Comparison of ENCODE assay signal across 14 cellular contexts in genomic region chr3:127630811-127631714, GRCh38. TPM values are rescaled to one million over a fixed set of nuclear protein-coding genes. Genes with fewer than 3 reads are reported as not detected.
DNase-seq lines count a peak whose midpoint lies in the region; ATAC-seq lines count a peak whose summit lies in the region.
"Had no signal": no experiment of that assay in that cellular context is flagged by ENCODE, and none has a peak within 500 bp of the region (broad histone marks: within the 10 kb centered on the region; RNA-seq: fewer than 3 reads in every experiment).

No MANE protein-coding gene starts in this region.

- intact Hi-C loops in naive thymus-derived CD4-positive, alpha-beta T cell (cut with micrococcal nuclease) = loop anchor here in 1 of 2 donors (2.0 kb wide), 1 partner anchor 42 kb away; the partner anchor contains the start of gene ABTB1

- H2AFZ ChIP-seq in Karpas-422 (ENCODE audit: low read length) = no peak overlapping the region
- H2AFZ ChIP-seq: GM23248 had no signal

- no peaks in the 10 kb centered on the region for H3K27me3 ChIP-seq in Karpas-422 (ENCODE audit: low read length)
- peaks cover 0 to 3% of the 10 kb centered on the region in 2 donors for H3K27me3 ChIP-seq in naive thymus-derived CD4-positive, alpha-beta T cell (ENCODE audit: control insufficient read depth in 2 of 2, insufficient read depth in 2 of 2, low read length in 2 of 2)

- no peaks in the 10 kb centered on the region for H3K9me2 ChIP-seq in Karpas-422 (replicated peaks; ENCODE audit: insufficient read depth, low read length)

- no peak overlapping the region for H3K27ac ChIP-seq in Karpas-422 (ENCODE audit: low read length)
- no peak overlapping the region for H3K27ac ChIP-seq in naive thymus-derived CD4-positive, alpha-beta T cell (ENCODE audit: low read depth, low read length)
- H3K27ac ChIP-seq: foreskin keratinocyte, GM23248, SJCRH30, skin epidermis, thoracic aorta had no signal

- H3K36me3 Mint-ChIP-seq in naive thymus-derived CD4-positive, alpha-beta T cell = peaks cover 0 to 11% (median 0%) of the 10 kb centered on the region in 5 donors

- H3K9me3 Mint-ChIP-seq in naive thymus-derived CD4-positive, alpha-beta T cell = no peaks in the 10 kb centered on the region

- H3K27me3 Mint-ChIP-seq in naive thymus-derived CD4-positive, alpha-beta T cell = peaks cover 17 to 61% (median 32%) of the 10 kb centered on the region in 5 donors

- H3K9ac ChIP-seq in Karpas-422 (ENCODE audit: low read length) = peak overlapping the region; percentile 83
- H3K9ac ChIP-seq: GM23248 had no signal

- H3K4me3 ChIP-seq in Karpas-422 (ENCODE audit: low read length) = peak overlapping the region; percentile 75; the same call in 1 of the 2 replicates
- no peak overlapping the region for H3K4me3 ChIP-seq in naive thymus-derived CD4-positive, alpha-beta T cell (ENCODE audit: low read length)
- H3K4me3 ChIP-seq: GM23248, SJCRH30, thoracic aorta had no signal

- peak overlapping the region; percentile 79 for H3K4me2 ChIP-seq in Karpas-422 (ENCODE audit: low read depth, low read length, poor library complexity, severe bottlenecking)

- H3K79me2 ChIP-seq in Karpas-422 (ENCODE audit: low read length) = peaks cover 61% of the 10 kb centered on the region

- CTCF ChIA-PET in naive thymus-derived CD4-positive, alpha-beta T cell (lab: Charles Lee) = interaction anchor here (1.4 kb wide), 1 partner anchor 56 kb away, joined by 5 read pairs; no protein-coding TSS in a partner anchor

- peak overlapping the region in 1 of 9 donors; percentile 53 for H3K27ac Mint-ChIP-seq in naive thymus-derived CD4-positive, alpha-beta T cell

- H3K4me1 ChIP-seq in Karpas-422 (ENCODE audit: low read length) = peaks cover 57% of the 10 kb centered on the region
- peaks cover 10 to 15% of the 10 kb centered on the region in 2 donors for H3K4me1 ChIP-seq in naive thymus-derived CD4-positive, alpha-beta T cell (ENCODE audit: control insufficient read depth in 2 of 2, insufficient read depth in 2 of 2, low read length in 2 of 2)
- H3K4me1 ChIP-seq: SJCRH30 had no signal

- DNase-seq in COR-L47 (lab: John Stamatoyannopoulos, UW) (peak; percentile 69), Karpas-422 (no peak), NCI-H82 treated with DMSO at 0.1 percent for 48 hours (lab: John Stamatoyannopoulos, UW; ENCODE audit: unreplicated experiment) (peak; percentile 78), T1000 (lab: John Stamatoyannopoulos, UW) (no peak), KG1 (lab: John Stamatoyannopoulos, UW) (no peak)
- DNase-seq in naive thymus-derived CD4-positive, alpha-beta T cell = no peak
- DNase-seq: activated CD4-positive, CD25-positive, alpha-beta regulatory T cell treated with anti-CD3 and anti-CD28 coated beads, Interleukin-2, amount 50 U/mL, for 72 hours; foreskin keratinocyte; GM23248 had no signal

- no peak for ATAC-seq in naive thymus-derived CD4-positive, alpha-beta T cell
- ATAC-seq in HG02852 (IDR thresholded peaks at IDR 0.05; ENCODE audit: unreplicated experiment) (no peak), HG03280 (IDR thresholded peaks at IDR 0.05; ENCODE audit: unreplicated experiment) (no peak)
- ATAC-seq: foreskin keratinocyte had no signal

- peak overlapping the region; percentile 9 to 99 (median 54) for H3K4me3 Mint-ChIP-seq in naive thymus-derived CD4-positive, alpha-beta T cell

- POLR2A ChIA-PET in naive thymus-derived CD4-positive, alpha-beta T cell (lab: Charles Lee) = interaction anchor here (0.7 to 0.9 kb wide), 2 partner anchors 41 to 148 kb away, joined by 3 read pairs; no protein-coding TSS in a partner anchor

- peaks cover 12 to 37% (median 27%) of the 10 kb centered on the region in 7 donors for H3K4me1 Mint-ChIP-seq in naive thymus-derived CD4-positive, alpha-beta T cell

- H4K20me1 ChIP-seq in Karpas-422 (ENCODE audit: insufficient read depth, low read depth, low read length) = no peaks in the 10 kb centered on the region

- no peaks in the 10 kb centered on the region for H3K9me3 ChIP-seq in Karpas-422 (ENCODE audit: low read length)
- no peaks in the 10 kb centered on the region for H3K9me3 ChIP-seq in naive thymus-derived CD4-positive, alpha-beta T cell (ENCODE audit: control insufficient read depth in 2 of 3, low read length in 3 of 3)
- H3K9me3 ChIP-seq: SJCRH30, thoracic aorta had no signal

- H3K36me3 ChIP-seq in Karpas-422 (ENCODE audit: insufficient read depth, low read length) = no peaks in the 10 kb centered on the region
- H3K36me3 ChIP-seq in naive thymus-derived CD4-positive, alpha-beta T cell (ENCODE audit: control insufficient read depth in 2 of 3, insufficient read depth in 3 of 3, low read length in 3 of 3) = no peaks in the 10 kb centered on the region
- H3K36me3 ChIP-seq: SJCRH30, thoracic aorta had no signal

RNA-seq across cellular contexts. Expression of gene PODXL2, which starts 2.1 kb away (rescaled TPM):
- 30.9 and 62.1 TPM in 2 replicates for total RNA-seq in Karpas-422 (2014; rRNA removed; shearing (Covaris generic); ENCODE audit: low replicate concordance)
- total RNA-seq in naive thymus-derived CD4-positive, alpha-beta T cell = 1 to 10 TPM; 2.2 to 5.5 (median 3.6) TPM
- polyA plus RNA-seq in naive thymus-derived CD4-positive, alpha-beta T cell = 1 to 10 TPM; 3.0 to 6.5 TPM

RNA-seq across cellular contexts. Expression of gene MCM2, which starts 32.9 kb away (rescaled TPM):
- 43.7 and 79.2 TPM in 2 replicates for total RNA-seq in Karpas-422 (2014; rRNA removed; shearing (Covaris generic); ENCODE audit: low replicate concordance)
- 100 to 1,000 TPM in 1 of 5 experiments, 10 to 100 TPM in 3, 1 to 10 TPM in 1; 8.8 to 126 (median 11.3) TPM for total RNA-seq in naive thymus-derived CD4-positive, alpha-beta T cell
- 10 to 100 TPM; 11.5 to 14.5 TPM for polyA plus RNA-seq in naive thymus-derived CD4-positive, alpha-beta T cell

RNA-seq across cellular contexts. Expression of gene TPRA1, which starts 40.5 kb away (rescaled TPM):
- 34.7 and 36.9 TPM in 2 replicates for total RNA-seq in Karpas-422 (2014; rRNA removed; shearing (Covaris generic); ENCODE audit: low replicate concordance)
- 10 to 100 TPM; 13.6 to 30.6 (median 24.5) TPM for total RNA-seq in naive thymus-derived CD4-positive, alpha-beta T cell
- polyA plus RNA-seq in naive thymus-derived CD4-positive, alpha-beta T cell = 10 to 100 TPM; 15.5 to 33.8 TPM

RNA-seq across cellular contexts. Expression of gene ABTB1, which starts 41.7 kb away (rescaled TPM):
- 20.1 and 25.5 TPM in 2 replicates for total RNA-seq in Karpas-422 (2014; rRNA removed; shearing (Covaris generic); ENCODE audit: low replicate concordance)
- total RNA-seq in naive thymus-derived CD4-positive, alpha-beta T cell = 100 to 1,000 TPM in 4 of 5 experiments, 10 to 100 TPM in 1; 26.7 to 182 (median 124) TPM
- 10 to 100 TPM; 67.4 to 86.8 TPM for polyA plus RNA-seq in naive thymus-derived CD4-positive, alpha-beta T cell

Comparison
In these comparisons a context has a peak if more than half of its experiments do, and no peak if none do; other contexts are left out.
1. DNase-seq: peak in COR-L47 (single experiment) and NCI-H82 treated with DMSO at 0.1 percent for 48 hours (single experiment); none in Karpas-422 (single experiment), naive thymus-derived CD4-positive, alpha-beta T cell (0 of 9), T1000 (single experiment) and KG1 (single experiment).